ENCODE assay signal across 16 cellular contexts in the genomic region with DNA sequence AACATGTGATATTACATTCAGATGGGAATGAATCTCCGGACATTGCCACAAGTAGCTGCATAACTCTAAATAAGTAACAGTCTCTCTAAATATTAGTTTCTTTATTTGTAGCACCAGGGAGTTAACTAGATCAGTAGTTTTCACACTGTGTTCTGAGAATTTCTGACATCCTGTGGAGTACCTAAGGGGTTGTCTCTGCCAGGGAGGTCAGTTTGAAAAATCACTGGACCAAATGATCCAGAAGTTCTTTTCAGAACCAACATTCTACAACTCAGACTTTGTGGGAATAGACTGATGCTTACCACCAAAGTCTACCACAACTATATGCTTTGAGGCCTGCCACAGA. TPM values are rescaled to one million over a fixed set of nuclear protein-coding genes. Genes with fewer than 3 reads are reported as not detected.
DNase-seq lines count a peak whose midpoint lies in the region; ATAC-seq lines count a peak whose summit lies in the region.
"Had no signal": no experiment of that assay in that cellular context is flagged by ENCODE, and none has a peak within 500 bp of the region (broad histone marks: within the 10 kb centered on the region; RNA-seq: fewer than 3 reads in every experiment).

No MANE protein-coding gene starts in this region.

- intact Hi-C loops in activated CD4-positive, alpha-beta memory T cell treated with anti-CD3 and anti-CD28 coated beads for 36 hours (cut with micrococcal nuclease): no loop called here

- no peak overlapping the region for H3K4me3 Mint-ChIP-seq in activated CD4-positive, alpha-beta memory T cell treated with anti-CD3 and anti-CD28 coated beads for 36 hours

- H3K9me3 Mint-ChIP-seq in activated CD4-positive, alpha-beta memory T cell treated with anti-CD3 and anti-CD28 coated beads for 36 hours: peaks cover 9% of the 10 kb centered on the region

- H3K27ac Mint-ChIP-seq in activated CD4-positive, alpha-beta memory T cell treated with anti-CD3 and anti-CD28 coated beads for 36 hours: peak overlapping the region; percentile 46

- H3K36me3 Mint-ChIP-seq in activated CD4-positive, alpha-beta memory T cell treated with anti-CD3 and anti-CD28 coated beads for 36 hours: no peaks in the 10 kb centered on the region

- peak; percentile 16 for ATAC-seq in GM18519 (IDR thresholded peaks at IDR 0.05; ENCODE audit: low FRiP score, unreplicated experiment)
- peak; percentile 38 for ATAC-seq in GM21526 (IDR thresholded peaks at IDR 0.05; ENCODE audit: low FRiP score, unreplicated experiment)
- ATAC-seq in HG03095 (IDR thresholded peaks at IDR 0.05; ENCODE audit: unreplicated experiment): peak; percentile 42
- ATAC-seq: Right ventricle myocardium inferior had no signal

- DNase-seq in activated CD4-positive, alpha-beta memory T cell treated with anti-CD3 and anti-CD28 coated beads for 36 hours: no peak
- DNase-seq in NCI-H69 (lab: John Stamatoyannopoulos, UW): no peak
- DNase-seq in NCI-H1417 (lab: John Stamatoyannopoulos, UW): no peak
- DNase-seq in COLO829 (ENCODE audit: low spot score): no peak
- DNase-seq in glomerular visceral epithelial cell (ENCODE audit: extremely low spot score): no peak
- DNase-seq: kidney; NCI-H2081; stimulated activated CD4-positive, alpha-beta T cell treated with anti-CD3 and anti-CD28 coated beads, Interleukin-2, amount 100 ng/mL, for 48 hours had no signal

- H3K4me1 Mint-ChIP-seq in activated CD4-positive, alpha-beta memory T cell treated with anti-CD3 and anti-CD28 coated beads for 36 hours (ENCODE audit: low read depth): peaks cover 13% of the 10 kb centered on the region

- peaks cover 2% of the 10 kb centered on the region for H3K27me3 Mint-ChIP-seq in activated CD4-positive, alpha-beta memory T cell treated with anti-CD3 and anti-CD28 coated beads for 36 hours

- POLR2A ChIA-PET in activated CD4-positive, alpha-beta memory T cell treated with anti-CD3 and anti-CD28 coated beads for 36 hours (lab: Charles Lee): interaction anchor here (1.0 kb wide), 1 partner anchor 74 kb away, joined by 3 read pairs; no protein-coding TSS in a partner anchor

- CTCF ChIA-PET in activated CD4-positive, alpha-beta memory T cell treated with anti-CD3 and anti-CD28 coated beads for 36 hours (lab: Charles Lee): interaction anchor here (1.2 kb wide), 1 partner anchor 70 kb away, joined by 3 read pairs; no protein-coding TSS in a partner anchor

RNA-seq across cellular contexts. Expression of gene ILDR1, which starts 9.0 kb away (rescaled TPM):
- total RNA-seq in activated CD4-positive, alpha-beta memory T cell treated with anti-CD3 and anti-CD28 coated beads for 36 hours: under 1 TPM; 0.26 to 0.41 TPM
- total RNA-seq: activated CD8-positive, alpha-beta memory T cell treated with anti-CD3 and anti-CD28 coated beads for 36 hours; astrocyte; temporal lobe had no signal

RNA-seq across cellular contexts. Expression of gene CD86, which starts 24.1 kb away (rescaled TPM):
- total RNA-seq in activated CD4-positive, alpha-beta memory T cell treated with anti-CD3 and anti-CD28 coated beads for 36 hours: 1 to 10 TPM; 1.4 to 1.7 TPM
- total RNA-seq: astrocyte, epithelial cell of proximal tubule had no signal
